2 cellular contexts compared by ENCODE assay signal in genomic region chr4:89254347-89254746, GRCh38. TPM values are rescaled to one million over a fixed set of nuclear protein-coding genes. Genes with fewer than 3 reads are reported as not detected.
"Had no signal": no experiment of that assay in that cellular context is flagged by ENCODE, and none has a peak within 500 bp of the region (broad histone marks: within the 10 kb centered on the region; RNA-seq: fewer than 3 reads in every experiment).

No MANE protein-coding gene starts in this region.

RNA-seq across cellular contexts. Expression of gene GPRIN3, which starts 53.3 kb away (rescaled TPM):
- total RNA-seq: foreskin keratinocyte had no signal
- polyA plus RNA-seq: foreskin keratinocyte, mammary epithelial cell had no signal
